Comparison of ENCODE assay signal across 12 cellular contexts in the genomic region with DNA sequence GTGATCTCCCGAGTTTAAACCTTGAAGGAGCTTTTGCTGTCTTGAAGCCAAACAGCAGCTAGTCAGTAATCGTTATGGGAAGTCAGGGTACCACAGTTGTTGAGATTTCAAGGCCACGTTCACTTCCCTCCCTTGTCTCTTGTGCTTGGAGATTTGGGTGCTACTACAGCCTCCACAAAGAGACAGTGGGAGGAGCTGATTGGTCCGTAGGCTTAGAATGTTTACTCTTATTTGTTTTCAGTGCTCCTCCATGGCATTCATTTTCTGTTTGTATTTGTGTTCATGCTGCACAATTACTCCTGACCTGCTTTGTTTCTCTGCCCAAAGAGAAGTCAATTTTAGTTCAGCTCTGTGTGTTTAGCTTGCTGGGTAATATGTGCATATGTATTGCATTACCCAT.
DNase-seq lines count a peak whose midpoint lies in the region; ATAC-seq and TF ChIP-seq lines count a peak whose summit lies in the region.
"Had no signal": no experiment of that assay in that cellular context is flagged by ENCODE, and none has a peak within 500 bp of the region (broad histone marks: within the 10 kb centered on the region; RNA-seq: fewer than 3 reads in every experiment).

No MANE protein-coding gene starts in this region.

- ATAC-seq in naive thymus-derived CD8-positive, alpha-beta T cell, result no peak
- ATAC-seq in HG03045 (IDR thresholded peaks at IDR 0.05; ENCODE audit: unreplicated experiment) (no peak), HG02642 (IDR thresholded peaks at IDR 0.05; ENCODE audit: poor library complexity, unreplicated experiment) (no peak)
- ATAC-seq: esophagus mucosa had no signal

- H3K4me1 Mint-ChIP-seq in naive thymus-derived CD8-positive, alpha-beta T cell, result peaks cover 12 to 38% (median 32%) of the 10 kb centered on the region in 4 donors

- H3K27ac ChIP-seq in angular gyrus (ENCODE audit: low read depth, low read length), result peak overlapping the region; percentile 43

- POLR2A ChIA-PET in naive thymus-derived CD8-positive, alpha-beta T cell (lab: Charles Lee), result no interaction called here

- DNase-seq in DMS153 treated with DMSO at 0.1 percent for 48 hours (lab: John Stamatoyannopoulos, UW; ENCODE audit: unreplicated experiment), result peak; percentile 54
- peak; percentile 37 for DNase-seq in NCI-H146 (lab: John Stamatoyannopoulos, UW)
- no peak for DNase-seq in naive thymus-derived CD8-positive, alpha-beta T cell
- no peak for DNase-seq in GM13976 (ENCODE audit: low spot score)
- no peak for DNase-seq in stimulated activated naive CD4-positive, alpha-beta T cell (lab: John Stamatoyannopoulos, UW)
- DNase-seq: activated T-cell treated with anti-CD3 and anti-CD28 coated beads for 4 hours; stimulated activated CD4-positive, alpha-beta T cell treated with anti-CD3 and anti-CD28 coated beads, Interleukin-4, amount 100 ng/mL, for 1 hour; T-helper 9 cell had no signal

- H3K9me3 Mint-ChIP-seq in naive thymus-derived CD8-positive, alpha-beta T cell, result no peaks in the 10 kb centered on the region

- H3K36me3 Mint-ChIP-seq in naive thymus-derived CD8-positive, alpha-beta T cell, result no peaks in the 10 kb centered on the region

- H3K27me3 Mint-ChIP-seq in naive thymus-derived CD8-positive, alpha-beta T cell, result peaks cover 19 to 54% (median 23%) of the 10 kb centered on the region in 5 donors

- H3K4me3 Mint-ChIP-seq in naive thymus-derived CD8-positive, alpha-beta T cell, result peak overlapping the region in 1 of 10 donors; percentile 80

- no peak for TF ChIP-seq CTCF in GM13976 (IDR thresholded peaks at IDR 0.05; ENCODE audit: borderline replicate concordance, control extremely low read depth, extremely low read depth, insufficient read depth, missing control alignments)

- peak overlapping the region in 6 of 10 donors; percentile 63 to 92 (median 82) for H3K27ac Mint-ChIP-seq in naive thymus-derived CD8-positive, alpha-beta T cell

- in situ Hi-C loops in GM13976 (cut with MboI; ENCODE audit: low sequenced_read_pairs, unreplicated experiment), result no loop called here

Comparison
In these comparisons a context has a peak if more than half of its experiments do, and no peak if none do; other contexts are left out.
1. DNase-seq: peak in DMS153 treated with DMSO at 0.1 percent for 48 hours (single experiment) and NCI-H146 (single experiment); none in naive thymus-derived CD8-positive, alpha-beta T cell (0 of 10), GM13976 (single experiment) and stimulated activated naive CD4-positive, alpha-beta T cell (0 of 6).